18 cellular contexts compared by ENCODE assay signal in genomic region chr7:18518555-18518954, GRCh38.
"Had no signal": no experiment of that assay in that cellular context is flagged by ENCODE, and none has a peak within 500 bp of the region (broad histone marks: within the 10 kb centered on the region; RNA-seq: fewer than 3 reads in every experiment).

No MANE protein-coding gene starts in this region.

- H3K27me3 ChIP-seq: foreskin keratinocyte, heart right ventricle, upper lobe of left lung had no signal

- H3K4me1 ChIP-seq: prostate gland, upper lobe of left lung had no signal

- H3K36me3 Mint-ChIP-seq: activated naive CD4-positive, alpha-beta T cell treated with anti-CD3 and anti-CD28 coated beads, Interleukin-2, amount 10 ng/mL, durations not matched to agents 7 days and 5 days; natural killer cell; WTC11 had no signal

- H3K4me3 ChIP-seq: coronary artery, heart right ventricle, mucosa of descending colon, prostate gland, upper lobe of left lung had no signal

- H3K4me1 Mint-ChIP-seq: activated CD4-positive, alpha-beta T cell treated with anti-CD3 and anti-CD28 coated beads, Interleukin-2, amount 10 ng/mL, durations not matched to agents 24 days and 14 days; activated naive CD4-positive, alpha-beta T cell treated with anti-CD3 and anti-CD28 coated beads, Interleukin-2, amount 10 ng/mL, durations not matched to agents 7 days and 5 days; activated T-helper 17 cell treated with anti-CD3 and anti-CD28 coated beads, Interleukin-2, amount 50 U/mL, for 72 hours had no signal

- ATAC-seq: activated T-helper 17 cell treated with anti-CD3 and anti-CD28 coated beads, Interleukin-2, amount 50 U/mL, for 72 hours; foreskin keratinocyte; heart right ventricle; left lobe of liver; mucosa of descending colon; natural killer cell; WTC11 had no signal

- H3K27me3 Mint-ChIP-seq: activated CD4-positive, alpha-beta T cell treated with anti-CD3 and anti-CD28 coated beads, Interleukin-2, amount 10 ng/mL, durations not matched to agents 24 days and 14 days; activated naive CD4-positive, alpha-beta T cell treated with anti-CD3 and anti-CD28 coated beads, Interleukin-2, amount 10 ng/mL, durations not matched to agents 7 days and 5 days; stimulated activated naive CD8-positive, alpha-beta T cell treated with anti-CD3 and anti-CD28 coated beads, Interleukin-15, Interleukin-2, amounts not matched to agents 100 ng/mL and 50 ng/mL, for 24 hours had no signal

- H3K36me3 ChIP-seq: heart right ventricle, prostate gland, upper lobe of left lung had no signal

- H3K9me3 ChIP-seq: heart right ventricle, mucosa of descending colon, prostate gland, upper lobe of left lung had no signal

- H3K4me3 Mint-ChIP-seq: activated CD4-positive, alpha-beta T cell treated with anti-CD3 and anti-CD28 coated beads, Interleukin-2, amount 10 ng/mL, durations not matched to agents 24 days and 14 days; activated naive CD4-positive, alpha-beta T cell treated with anti-CD3 and anti-CD28 coated beads, Interleukin-2, amount 10 ng/mL, durations not matched to agents 7 days and 5 days; activated T-helper 17 cell treated with anti-CD3 and anti-CD28 coated beads, Interleukin-2, amount 50 U/mL, for 72 hours; natural killer cell; stimulated activated naive CD8-positive, alpha-beta T cell treated with anti-CD3 and anti-CD28 coated beads, Interleukin-15, Interleukin-2, amounts not matched to agents 100 ng/mL and 50 ng/mL, for 24 hours; WTC11 had no signal

- H3K27ac ChIP-seq: coronary artery, foreskin keratinocyte, heart right ventricle, prostate gland, upper lobe of left lung had no signal

- DNase-seq: activated CD4-positive, alpha-beta T cell treated with anti-CD3 and anti-CD28 coated beads, Interleukin-2, amount 10 ng/mL, durations not matched to agents 24 days and 14 days; activated naive CD4-positive, alpha-beta T cell treated with anti-CD3 and anti-CD28 coated beads, Interleukin-2, amount 10 ng/mL, durations not matched to agents 7 days and 5 days; activated T-cell treated with anti-CD3 and anti-CD28 coated beads for 4 hours; central memory CD4-positive, alpha-beta T cell; effector CD4-positive, alpha-beta T cell; foreskin keratinocyte; heart right ventricle; mammary epithelial cell; mucosa of descending colon; natural killer cell; stimulated activated CD4-positive, alpha-beta T cell treated with anti-CD3 and anti-CD28 coated beads, Interleukin-2, amount 100 ng/mL, for 48 hours; upper lobe of left lung had no signal

- H3K9me3 Mint-ChIP-seq: activated CD4-positive, alpha-beta T cell treated with anti-CD3 and anti-CD28 coated beads, Interleukin-2, amount 10 ng/mL, durations not matched to agents 24 days and 14 days; activated naive CD4-positive, alpha-beta T cell treated with anti-CD3 and anti-CD28 coated beads, Interleukin-2, amount 10 ng/mL, durations not matched to agents 7 days and 5 days; natural killer cell; stimulated activated naive CD8-positive, alpha-beta T cell treated with anti-CD3 and anti-CD28 coated beads, Interleukin-15, Interleukin-2, amounts not matched to agents 100 ng/mL and 50 ng/mL, for 24 hours; WTC11 had no signal

- H3K27ac Mint-ChIP-seq: activated CD4-positive, alpha-beta T cell treated with anti-CD3 and anti-CD28 coated beads, Interleukin-2, amount 10 ng/mL, durations not matched to agents 24 days and 14 days; activated naive CD4-positive, alpha-beta T cell treated with anti-CD3 and anti-CD28 coated beads, Interleukin-2, amount 10 ng/mL, durations not matched to agents 7 days and 5 days; activated T-helper 17 cell treated with anti-CD3 and anti-CD28 coated beads, Interleukin-2, amount 50 U/mL, for 72 hours; natural killer cell; stimulated activated naive CD8-positive, alpha-beta T cell treated with anti-CD3 and anti-CD28 coated beads, Interleukin-15, Interleukin-2, amounts not matched to agents 100 ng/mL and 50 ng/mL, for 24 hours; WTC11 had no signal
